Comparison of ENCODE assay signal across 10 cellular contexts in genomic region chr6:108837236-108837971, GRCh38. TPM values are rescaled to one million over a fixed set of nuclear protein-coding genes. Genes with fewer than 3 reads are reported as not detected.
A peak's percentile ranks its signal among the peaks of the same experiment; 100 is the strongest.
DNase-seq lines count a peak whose midpoint lies in the region; ATAC-seq lines count a peak whose summit lies in the region.
"Had no signal": no experiment of that assay in that cellular context is flagged by ENCODE, and none has a peak within 500 bp of the region (broad histone marks: within the 10 kb centered on the region; RNA-seq: fewer than 3 reads in every experiment).

No MANE protein-coding gene starts in this region.

- intact Hi-C loops in activated CD4-positive, alpha-beta T cell treated with anti-CD3 and anti-CD28 coated beads, Interleukin-2, amount 10 ng/mL, durations not matched to agents 24 days and 14 days (cut with micrococcal nuclease): loop anchor here (5.0 kb wide), 2 partner anchors 35 to 55 kb away; no protein-coding TSS in a partner anchor
- intact Hi-C loops in dendritic cell treated with granulocyte-macrophage colony-stimulating factor and Interleukin-4, amounts not matched to agents 40 ng/mL and 50 ng/mL, for 4 days (cut with micrococcal nuclease): loop anchor here (1.0 to 10.0 kb wide), 5 partner anchors 11 to 280 kb away; partner anchors contain the start of gene ARMC2

- peak overlapping the region; percentile 26 for H3K27ac ChIP-seq in skeletal muscle tissue (ENCODE audit: low read depth, low read length)
- H3K27ac ChIP-seq: A549, WERI-Rb-1 had no signal

- DNase-seq in activated CD4-positive, alpha-beta T cell treated with anti-CD3 and anti-CD28 coated beads, Interleukin-2, amount 10 ng/mL, durations not matched to agents 24 days and 14 days: peak; percentile 67
- DNase-seq in activated CD4-positive, alpha-beta T cell treated with anti-CD3 and anti-CD28 coated beads for 48 hours: no peak
- DNase-seq in OCI-M1 (lab: John Stamatoyannopoulos, UW) (peak; percentile 92), D341Med (ENCODE audit: low spot score) (no peak), NCI-H345 treated with DMSO at 0.1 percent for 48 hours (lab: John Stamatoyannopoulos, UW; ENCODE audit: unreplicated experiment) (no peak)

- ATAC-seq in HG03095 (IDR thresholded peaks at IDR 0.05; ENCODE audit: unreplicated experiment): no peak

- H3K27me3 Mint-ChIP-seq in activated CD4-positive, alpha-beta T cell treated with anti-CD3 and anti-CD28 coated beads, Interleukin-2, amount 10 ng/mL, durations not matched to agents 24 days and 14 days: peaks cover 19% of the 10 kb centered on the region
- peaks cover 43% of the 10 kb centered on the region for H3K27me3 Mint-ChIP-seq in dendritic cell treated with granulocyte-macrophage colony-stimulating factor and Interleukin-4, amounts not matched to agents 40 ng/mL and 50 ng/mL, for 4 days

- no peaks in the 10 kb centered on the region for H3K9me3 ChIP-seq in skeletal muscle tissue (ENCODE audit: control insufficient read depth in 3 of 3, low read length in 3 of 3)
- H3K9me3 ChIP-seq: A549 had no signal

- H3K36me3 Mint-ChIP-seq in activated CD4-positive, alpha-beta T cell treated with anti-CD3 and anti-CD28 coated beads, Interleukin-2, amount 10 ng/mL, durations not matched to agents 24 days and 14 days (ENCODE audit: low read depth): no peaks in the 10 kb centered on the region
- no peaks in the 10 kb centered on the region for H3K36me3 Mint-ChIP-seq in dendritic cell treated with granulocyte-macrophage colony-stimulating factor and Interleukin-4, amounts not matched to agents 40 ng/mL and 50 ng/mL, for 4 days (ENCODE audit: low read depth)

- no peaks in the 10 kb centered on the region for H3K9me3 Mint-ChIP-seq in activated CD4-positive, alpha-beta T cell treated with anti-CD3 and anti-CD28 coated beads, Interleukin-2, amount 10 ng/mL, durations not matched to agents 24 days and 14 days
- H3K9me3 Mint-ChIP-seq in dendritic cell treated with granulocyte-macrophage colony-stimulating factor and Interleukin-4, amounts not matched to agents 40 ng/mL and 50 ng/mL, for 4 days: no peaks in the 10 kb centered on the region

- no peak overlapping the region for H3K4me3 ChIP-seq in skeletal muscle tissue (ENCODE audit: low read length in 3 of 3)
- H3K4me3 ChIP-seq: A549 had no signal

- H3K36me3 ChIP-seq in skeletal muscle tissue (ENCODE audit: control insufficient read depth in 3 of 3, insufficient read depth in 3 of 3, low read length in 3 of 3): no peaks in the 10 kb centered on the region
- H3K36me3 ChIP-seq: WERI-Rb-1 had no signal

- no peak overlapping the region for H3K9ac ChIP-seq in skeletal muscle tissue (ENCODE audit: low read depth in 1 of 3, low read length in 3 of 3)

- H3K4me3 Mint-ChIP-seq in activated CD4-positive, alpha-beta T cell treated with anti-CD3 and anti-CD28 coated beads, Interleukin-2, amount 10 ng/mL, durations not matched to agents 24 days and 14 days: peak overlapping the region; percentile 26
- H3K4me3 Mint-ChIP-seq in dendritic cell treated with granulocyte-macrophage colony-stimulating factor and Interleukin-4, amounts not matched to agents 40 ng/mL and 50 ng/mL, for 4 days: peak overlapping the region; percentile 44

- H3K4me1 Mint-ChIP-seq in activated CD4-positive, alpha-beta T cell treated with anti-CD3 and anti-CD28 coated beads, Interleukin-2, amount 10 ng/mL, durations not matched to agents 24 days and 14 days: peaks cover 26% of the 10 kb centered on the region
- peaks cover 57% of the 10 kb centered on the region for H3K4me1 Mint-ChIP-seq in dendritic cell treated with granulocyte-macrophage colony-stimulating factor and Interleukin-4, amounts not matched to agents 40 ng/mL and 50 ng/mL, for 4 days (ENCODE audit: low read depth)

- H3K4me1 ChIP-seq in skeletal muscle tissue (ENCODE audit: control insufficient read depth in 3 of 3, insufficient read depth in 3 of 3, low read length in 3 of 3): peaks cover 0 to 6% (median 5%) of the 10 kb centered on the region in 3 donors
- H3K4me1 ChIP-seq: A549 had no signal

- peak overlapping the region; percentile 5 for H3K27ac Mint-ChIP-seq in activated CD4-positive, alpha-beta T cell treated with anti-CD3 and anti-CD28 coated beads, Interleukin-2, amount 10 ng/mL, durations not matched to agents 24 days and 14 days
- peak overlapping the region; percentile 54 for H3K27ac Mint-ChIP-seq in dendritic cell treated with granulocyte-macrophage colony-stimulating factor and Interleukin-4, amounts not matched to agents 40 ng/mL and 50 ng/mL, for 4 days

- H3K27me3 ChIP-seq in skeletal muscle tissue (ENCODE audit: control insufficient read depth in 3 of 3, insufficient read depth in 3 of 3, low read length in 3 of 3): no peaks in the 10 kb centered on the region

RNA-seq across cellular contexts. Expression of gene ARMC2, which starts 10.8 kb away (rescaled TPM):
- 2.7 and 3.3 TPM in 2 replicates for total RNA-seq in activated CD4-positive, alpha-beta T cell treated with anti-CD3 and anti-CD28 coated beads, Interleukin-2, amount 10 ng/mL, durations not matched to agents 24 days and 14 days
- 4.7 TPM for total RNA-seq in skeletal muscle tissue

Comparison
In these comparisons a context has a peak if more than half of its experiments do, and no peak if none do; other contexts are left out.
1. DNase-seq: peak in activated CD4-positive, alpha-beta T cell treated with anti-CD3 and anti-CD28 coated beads, Interleukin-2, amount 10 ng/mL, durations not matched to agents 24 days and 14 days (single experiment) and OCI-M1 (single experiment); none in activated CD4-positive, alpha-beta T cell treated with anti-CD3 and anti-CD28 coated beads for 48 hours (single experiment), D341Med (single experiment) and NCI-H345 treated with DMSO at 0.1 percent for 48 hours (single experiment).